11 cellular contexts compared by ENCODE assay signal in genomic region chr2:98868548-98869271, GRCh38.
DNase-seq lines count a peak whose midpoint lies in the region; ATAC-seq, FAIRE-seq and TF ChIP-seq lines count a peak whose summit lies in the region.
"Had no signal": no experiment of that assay in that cellular context is flagged by ENCODE, and none has a peak within 500 bp of the region (broad histone marks: within the 10 kb centered on the region; RNA-seq: fewer than 3 reads in every experiment).

No MANE protein-coding gene starts in this region.

- H4K20me1 ChIP-seq in neural progenitor cell (ENCODE audit: low read depth) (no peaks in the 10 kb centered on the region), smooth muscle cell (ENCODE audit: low read depth) (no peaks in the 10 kb centered on the region)

- WGBS in smooth muscle cell (ENCODE audit: low lambda C conversion rate): 85% methylated on average over 10 of the region's 10 CpGs

- DNase-seq in DMS79 treated with DMSO at 0.1 percent for 48 hours (lab: John Stamatoyannopoulos, UW) (peak; percentile 57), NCI-H2029 treated with DMSO at 0.1 percent for 48 hours (lab: John Stamatoyannopoulos, UW) (peak; percentile 64), neural progenitor cell (ENCODE audit: low spot score) (no peak), RCC 7860 (ENCODE audit: low spot score) (no peak), smooth muscle cell (lab: John Stamatoyannopoulos, UW; ENCODE audit: unreplicated experiment) (no peak)
- DNase-seq in central memory CD8-positive, alpha-beta T cell (ENCODE audit: low spot score in 2 of 2): no peak
- DNase-seq: activated naive CD4-positive, alpha-beta T cell treated with anti-CD3 and anti-CD28 coated beads, Interleukin-2, amount 10 ng/mL, durations not matched to agents 7 days and 5 days; BE2C; naive B cell had no signal

- H3K4me3 ChIP-seq in neural progenitor cell (no peak overlapping the region), smooth muscle cell (no peak overlapping the region)

- FAIRE-seq in RCC 7860 (lab: Jason Lieb, UNC): no peak

- no peak overlapping the region for H3K9ac ChIP-seq in neural progenitor cell
- no peak overlapping the region for H3K9ac ChIP-seq in smooth muscle cell (ENCODE audit: low read depth)

- ATAC-seq in central memory CD8-positive, alpha-beta T cell (replicated peaks; ENCODE audit: extremely low read depth, poor library complexity, severe bottlenecking): no peak
- ATAC-seq in GM19452 (IDR thresholded peaks at IDR 0.05; ENCODE audit: unreplicated experiment): no peak
- no peak for ATAC-seq in stimulated activated memory B cell treated with anti-CD40 and anti-IgM and Interleukin-4, amounts not matched to agents 10 μg/mL and 1 μg/mL and 100 μg/mL, for 72 hours

- H3K27ac Mint-ChIP-seq in central memory CD8-positive, alpha-beta T cell (ENCODE audit: low read depth): peak overlapping the region; percentile 84
- no peak overlapping the region for H3K27ac Mint-ChIP-seq in neural progenitor cell
- H3K27ac Mint-ChIP-seq in stimulated activated memory B cell treated with anti-CD40 and anti-IgM and Interleukin-4, amounts not matched to agents 10 μg/mL and 1 μg/mL and 100 μg/mL, for 72 hours: no peak overlapping the region
- H3K27ac Mint-ChIP-seq: activated naive CD4-positive, alpha-beta T cell treated with anti-CD3 and anti-CD28 coated beads, Interleukin-2, amount 10 ng/mL, durations not matched to agents 7 days and 5 days had no signal

- H3K27ac ChIP-seq in neural progenitor cell: no peak overlapping the region
- H3K27ac ChIP-seq in smooth muscle cell (ENCODE audit: low read depth): no peak overlapping the region

- H3K4me1 ChIP-seq in neural progenitor cell (no peaks in the 10 kb centered on the region), smooth muscle cell (ENCODE audit: low read depth) (no peaks in the 10 kb centered on the region)
- H3K4me1 ChIP-seq: BE2C had no signal

- peak overlapping the region; percentile 76 for H3K4me3 Mint-ChIP-seq in central memory CD8-positive, alpha-beta T cell
- H3K4me3 Mint-ChIP-seq in neural progenitor cell: no peak overlapping the region
- H3K4me3 Mint-ChIP-seq in stimulated activated memory B cell treated with anti-CD40 and anti-IgM and Interleukin-4, amounts not matched to agents 10 μg/mL and 1 μg/mL and 100 μg/mL, for 72 hours: no peak overlapping the region
- H3K4me3 Mint-ChIP-seq: activated naive CD4-positive, alpha-beta T cell treated with anti-CD3 and anti-CD28 coated beads, Interleukin-2, amount 10 ng/mL, durations not matched to agents 7 days and 5 days; naive B cell had no signal

- H3K27me3 ChIP-seq in neural progenitor cell (no peaks in the 10 kb centered on the region), smooth muscle cell (ENCODE audit: low read depth) (no peaks in the 10 kb centered on the region)
- H3K27me3 ChIP-seq: BE2C had no signal

- no peaks in the 10 kb centered on the region for H3K9me3 Mint-ChIP-seq in central memory CD8-positive, alpha-beta T cell
- no peaks in the 10 kb centered on the region for H3K9me3 Mint-ChIP-seq in neural progenitor cell
- peaks cover 1% of the 10 kb centered on the region for H3K9me3 Mint-ChIP-seq in stimulated activated memory B cell treated with anti-CD40 and anti-IgM and Interleukin-4, amounts not matched to agents 10 μg/mL and 1 μg/mL and 100 μg/mL, for 72 hours
- H3K9me3 Mint-ChIP-seq: activated naive CD4-positive, alpha-beta T cell treated with anti-CD3 and anti-CD28 coated beads, Interleukin-2, amount 10 ng/mL, durations not matched to agents 7 days and 5 days had no signal

- H3K36me3 ChIP-seq in neural progenitor cell (no peaks in the 10 kb centered on the region), smooth muscle cell (ENCODE audit: low read depth) (no peaks in the 10 kb centered on the region)
- H3K36me3 ChIP-seq: BE2C had no signal

- H3K27me3 Mint-ChIP-seq in central memory CD8-positive, alpha-beta T cell: no peaks in the 10 kb centered on the region
- peaks cover 2% of the 10 kb centered on the region for H3K27me3 Mint-ChIP-seq in neural progenitor cell (ENCODE audit: insufficient read depth, low read depth)
- peaks cover 8% of the 10 kb centered on the region for H3K27me3 Mint-ChIP-seq in stimulated activated memory B cell treated with anti-CD40 and anti-IgM and Interleukin-4, amounts not matched to agents 10 μg/mL and 1 μg/mL and 100 μg/mL, for 72 hours

- peak overlapping the region; percentile 87 for H2AFZ ChIP-seq in neural progenitor cell (replicated peaks)
- H2AFZ ChIP-seq in smooth muscle cell (ENCODE audit: low read depth): no peak overlapping the region

- H3K4me1 Mint-ChIP-seq in central memory CD8-positive, alpha-beta T cell: peaks cover 10% of the 10 kb centered on the region
- peaks cover 5% of the 10 kb centered on the region for H3K4me1 Mint-ChIP-seq in neural progenitor cell
- peaks cover 9% of the 10 kb centered on the region for H3K4me1 Mint-ChIP-seq in stimulated activated memory B cell treated with anti-CD40 and anti-IgM and Interleukin-4, amounts not matched to agents 10 μg/mL and 1 μg/mL and 100 μg/mL, for 72 hours

- H3K4me2 ChIP-seq in neural progenitor cell (no peak overlapping the region), smooth muscle cell (no peak overlapping the region)

- TF ChIP-seq CTCF in neural progenitor cell (IDR thresholded peaks at IDR 0.05) (no peak), smooth muscle cell (IDR thresholded peaks at IDR 0.05; ENCODE audit: borderline replicate concordance, insufficient read depth, poor library complexity, severe bottlenecking) (no peak)

- peaks cover 2% of the 10 kb centered on the region for H3K36me3 Mint-ChIP-seq in central memory CD8-positive, alpha-beta T cell (ENCODE audit: insufficient read depth)
- no peaks in the 10 kb centered on the region for H3K36me3 Mint-ChIP-seq in neural progenitor cell
- H3K36me3 Mint-ChIP-seq in stimulated activated memory B cell treated with anti-CD40 and anti-IgM and Interleukin-4, amounts not matched to agents 10 μg/mL and 1 μg/mL and 100 μg/mL, for 72 hours: no peaks in the 10 kb centered on the region
- H3K36me3 Mint-ChIP-seq: activated naive CD4-positive, alpha-beta T cell treated with anti-CD3 and anti-CD28 coated beads, Interleukin-2, amount 10 ng/mL, durations not matched to agents 7 days and 5 days had no signal

- H3K9me3 ChIP-seq in neural progenitor cell (ENCODE audit: low read depth) (no peaks in the 10 kb centered on the region), smooth muscle cell (replicated peaks; ENCODE audit: low read depth) (no peaks in the 10 kb centered on the region)
- H3K9me3 ChIP-seq: BE2C had no signal

- no peaks in the 10 kb centered on the region for H3F3A ChIP-seq in neural progenitor cell (ENCODE audit: low read depth)
- H3F3A ChIP-seq in smooth muscle cell (ENCODE audit: low read depth): no peaks in the 10 kb centered on the region

- H3K79me2 ChIP-seq in neural progenitor cell (ENCODE audit: low read depth): no peaks in the 10 kb centered on the region
- no peaks in the 10 kb centered on the region for H3K79me2 ChIP-seq in smooth muscle cell (ENCODE audit: low read depth)

Comparison
In these comparisons a context has a peak if more than half of its experiments do, and no peak if none do; other contexts are left out.
1. DNase-seq: peak in DMS79 treated with DMSO at 0.1 percent for 48 hours (single experiment) and NCI-H2029 treated with DMSO at 0.1 percent for 48 hours (single experiment); none in central memory CD8-positive, alpha-beta T cell (0 of 2), neural progenitor cell (single experiment), RCC 7860 (single experiment) and smooth muscle cell (single experiment).